18 cellular contexts compared by ENCODE assay signal in the genomic region with DNA sequence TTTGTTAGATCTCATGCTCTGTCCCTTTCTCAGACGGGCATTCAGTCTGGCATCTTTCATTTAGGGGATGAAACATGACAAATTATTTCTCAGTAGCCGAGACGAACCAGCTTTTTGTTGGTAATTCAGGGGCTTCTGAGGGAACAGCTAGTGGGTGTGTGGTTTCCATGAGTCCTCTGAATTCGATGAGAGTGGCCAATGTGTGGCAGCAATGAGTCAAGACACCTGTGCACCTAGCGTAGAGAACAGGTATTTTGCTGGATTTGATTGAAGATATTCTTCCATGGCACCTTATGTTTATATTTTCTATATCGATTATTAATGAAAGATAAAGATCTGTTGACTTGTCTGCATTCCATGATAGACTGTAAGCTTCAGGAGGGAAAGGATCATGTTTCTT.
DNase-seq lines count a peak whose midpoint lies in the region; ATAC-seq and TF ChIP-seq lines count a peak whose summit lies in the region.
"Had no signal": no experiment of that assay in that cellular context is flagged by ENCODE, and none has a peak within 500 bp of the region (broad histone marks: within the 10 kb centered on the region; RNA-seq: fewer than 3 reads in every experiment).

No MANE protein-coding gene starts in this region.

- 0 out of 2 replicates have a peak, but pooled peaks cover 6% of the 10 kb centered on the region for H3K4me1 Mint-ChIP-seq in WTC11
- H3K4me1 Mint-ChIP-seq in osteocyte (ENCODE audit: unreplicated experiment) = peaks cover 42% of the 10 kb centered on the region
- H3K4me1 Mint-ChIP-seq: CD14-positive monocyte had no signal

- H3K79me2 ChIP-seq in Karpas-422 (ENCODE audit: low read length) = no peaks in the 10 kb centered on the region

- H3K4me1 ChIP-seq in Karpas-422 (ENCODE audit: low read length) = peaks cover 35% of the 10 kb centered on the region

- no peaks in the 10 kb centered on the region for H3K27me3 ChIP-seq in Karpas-422 (ENCODE audit: low read length)

- no peak for DNase-seq in Karpas-422
- DNase-seq in WTC11 (ENCODE audit: low spot score) = no peak
- DNase-seq in osteocyte (ENCODE audit: extremely low spot score, unreplicated experiment) = no peak
- no peak for DNase-seq in DMS53 (lab: John Stamatoyannopoulos, UW)
- DNase-seq in foreskin melanocyte = no peak
- DNase-seq: ACHN; CD8-positive, alpha-beta T cell; COR-L47; DMS153; DND-41; GDM1; H7 had no signal

- H3K9me3 Mint-ChIP-seq in WTC11 (no peaks in the 10 kb centered on the region), osteocyte (ENCODE audit: unreplicated experiment) (no peaks in the 10 kb centered on the region)
- H3K9me3 Mint-ChIP-seq: CD8-positive, alpha-beta T cell had no signal

- H4K20me1 ChIP-seq in Karpas-422 (ENCODE audit: insufficient read depth, low read depth, low read length) = no peaks in the 10 kb centered on the region

- no peak overlapping the region for H3K4me2 ChIP-seq in Karpas-422 (ENCODE audit: low read depth, low read length, poor library complexity, severe bottlenecking)
- H3K4me2 ChIP-seq: KMS-11 had no signal

- no peaks in the 10 kb centered on the region for H3K9me3 ChIP-seq in Karpas-422 (ENCODE audit: low read length)

- H3K4me3 Mint-ChIP-seq in WTC11 (no peak overlapping the region), osteocyte (ENCODE audit: unreplicated experiment) (no peak overlapping the region)
- H3K4me3 Mint-ChIP-seq: B cell; CD14-positive monocyte; CD8-positive, alpha-beta T cell had no signal

- TF ChIP-seq CTCF in GM12872 (IDR thresholded peaks at IDR 0.05; ENCODE audit: insufficient read depth, low read depth, low read length) = peak; percentile 11; the same call in 1 of the 3 replicates
- TF ChIP-seq CTCF in WTC11 (IDR thresholded peaks at IDR 0.05) = no peak
- TF ChIP-seq CTCF in osteocyte (IDR thresholded peaks at IDR 0.05) = no peak

- H3K36me3 Mint-ChIP-seq in WTC11 (no peaks in the 10 kb centered on the region), osteocyte (ENCODE audit: unreplicated experiment) (no peaks in the 10 kb centered on the region)
- H3K36me3 Mint-ChIP-seq: CD14-positive monocyte; CD8-positive, alpha-beta T cell had no signal

- H3K4me3 ChIP-seq in Karpas-422 (ENCODE audit: low read length) = no peak overlapping the region

- ATAC-seq in WTC11 (peak; percentile 58; the same call in 1 of the 2 replicates), GM21526 (IDR thresholded peaks at IDR 0.05; ENCODE audit: low FRiP score, unreplicated experiment) (no peak)
- ATAC-seq: CD8-positive, alpha-beta T cell; HepG2 had no signal

- no peak overlapping the region for H3K27ac ChIP-seq in Karpas-422 (ENCODE audit: low read length)
- H3K27ac ChIP-seq: KMS-11 had no signal

- H3K27me3 Mint-ChIP-seq in WTC11 (ENCODE audit: low read depth) (no peaks in the 10 kb centered on the region), osteocyte (ENCODE audit: unreplicated experiment) (no peaks in the 10 kb centered on the region)

- H3K9me2 ChIP-seq in Karpas-422 (replicated peaks; ENCODE audit: insufficient read depth, low read length) = no peaks in the 10 kb centered on the region

- H3K27ac Mint-ChIP-seq in WTC11 = no peak overlapping the region
- peak overlapping the region; percentile 80 for H3K27ac Mint-ChIP-seq in osteocyte (ENCODE audit: unreplicated experiment)
- H3K27ac Mint-ChIP-seq: B cell; CD14-positive monocyte; CD8-positive, alpha-beta T cell had no signal

- CTCF ChIA-PET in WTC11 (lab: Charles Lee) = interaction anchor here (1.0 to 1.8 kb wide), 3 partner anchors 17 to 215 kb away, joined by 3 to 4 read pairs (median 3); no protein-coding TSS in a partner anchor

- H3K36me3 ChIP-seq in Karpas-422 (ENCODE audit: insufficient read depth, low read length) = no peaks in the 10 kb centered on the region

- no peak overlapping the region for H3K9ac ChIP-seq in Karpas-422 (ENCODE audit: low read length)
- H3K9ac ChIP-seq: KMS-11 had no signal

- H2AFZ ChIP-seq in Karpas-422 (ENCODE audit: low read length) = 0 out of 2 replicates have a peak overlapping the region, but pooled peaks have one; percentile 35

- POLR2A ChIA-PET in WTC11 (lab: Charles Lee) = no interaction called here

TF ChIP-seq in WTC11, 78 proteins besides CTCF, POLR2A, EP300 and RAD21:
- TF ChIP-seq TEAD4 (CRISPR knock-in tag; IDR thresholded peaks at IDR 0.05) (no peak), ZNF416 (CRISPR knock-in tag; IDR thresholded peaks at IDR 0.05) (no peak), OVOL2 (CRISPR knock-in tag; IDR thresholded peaks at IDR 0.05; ENCODE audit: borderline replicate concordance) (no peak), IRF2 (CRISPR knock-in tag; IDR thresholded peaks at IDR 0.05; ENCODE audit: borderline replicate concordance, low read depth) (no peak), SP1 (CRISPR knock-in tag; conservative IDR thresholded peaks at IDR 0.05) (no peak), EMX1 (CRISPR knock-in tag; IDR thresholded peaks at IDR 0.05) (no peak), NFATC4 (CRISPR knock-in tag; IDR thresholded peaks at IDR 0.05) (no peak), CBFB (CRISPR knock-in tag; IDR thresholded peaks at IDR 0.05; ENCODE audit: low read depth) (no peak), NR1H2 (CRISPR knock-in tag; IDR thresholded peaks at IDR 0.05) (no peak), FOXJ3 (CRISPR knock-in tag; IDR thresholded peaks at IDR 0.05; ENCODE audit: borderline replicate concordance) (no peak)
- TF ChIP-seq, protein P1, sequence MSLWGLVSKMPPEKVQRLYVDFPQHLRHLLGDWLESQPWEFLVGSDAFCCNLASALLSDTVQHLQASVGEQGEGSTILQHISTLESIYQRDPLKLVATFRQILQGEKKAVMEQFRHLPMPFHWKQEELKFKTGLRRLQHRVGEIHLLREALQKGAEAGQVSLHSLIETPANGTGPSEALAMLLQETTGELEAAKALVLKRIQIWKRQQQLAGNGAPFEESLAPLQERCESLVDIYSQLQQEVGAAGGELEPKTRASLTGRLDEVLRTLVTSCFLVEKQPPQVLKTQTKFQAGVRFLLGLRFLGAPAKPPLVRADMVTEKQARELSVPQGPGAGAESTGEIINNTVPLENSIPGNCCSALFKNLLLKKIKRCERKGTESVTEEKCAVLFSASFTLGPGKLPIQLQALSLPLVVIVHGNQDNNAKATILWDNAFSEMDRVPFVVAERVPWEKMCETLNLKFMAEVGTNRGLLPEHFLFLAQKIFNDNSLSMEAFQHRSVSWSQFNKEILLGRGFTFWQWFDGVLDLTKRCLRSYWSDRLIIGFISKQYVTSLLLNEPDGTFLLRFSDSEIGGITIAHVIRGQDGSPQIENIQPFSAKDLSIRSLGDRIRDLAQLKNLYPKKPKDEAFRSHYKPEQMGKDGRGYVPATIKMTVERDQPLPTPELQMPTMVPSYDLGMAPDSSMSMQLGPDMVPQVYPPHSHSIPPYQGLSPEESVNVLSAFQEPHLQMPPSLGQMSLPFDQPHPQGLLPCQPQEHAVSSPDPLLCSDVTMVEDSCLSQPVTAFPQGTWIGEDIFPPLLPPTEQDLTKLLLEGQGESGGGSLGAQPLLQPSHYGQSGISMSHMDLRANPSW (CRISPR knock-in tag; conservative IDR thresholded peaks at IDR 0.05; ENCODE audit: low read depth) = no peak
- TF ChIP-seq, protein P2, sequence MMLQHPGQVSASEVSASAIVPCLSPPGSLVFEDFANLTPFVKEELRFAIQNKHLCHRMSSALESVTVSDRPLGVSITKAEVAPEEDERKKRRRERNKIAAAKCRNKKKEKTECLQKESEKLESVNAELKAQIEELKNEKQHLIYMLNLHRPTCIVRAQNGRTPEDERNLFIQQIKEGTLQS (CRISPR knock-in tag; conservative IDR thresholded peaks at IDR 0.05) = no peak
